Comparison of ENCODE assay signal across 27 cellular contexts in the genomic region with DNA sequence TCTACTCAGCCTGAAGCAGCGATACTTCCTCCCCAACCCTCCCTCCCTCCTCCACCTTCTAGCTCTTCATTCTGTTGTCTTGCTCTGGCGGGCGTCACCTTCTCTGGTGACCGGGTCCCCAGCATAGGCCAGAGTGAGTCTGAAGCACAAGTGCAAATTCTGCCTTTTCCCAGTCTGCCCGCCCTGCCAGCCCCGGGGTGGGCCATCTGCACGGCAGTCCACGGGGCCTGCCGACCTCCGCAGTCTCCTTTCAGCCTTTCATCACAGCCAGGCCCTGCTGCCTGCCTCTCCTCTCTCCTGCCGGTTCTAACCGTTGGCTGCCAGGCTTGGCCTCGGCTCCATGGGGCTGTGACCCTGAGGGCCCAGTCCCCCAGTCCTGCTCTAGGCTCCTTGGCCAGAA. TPM values are rescaled to one million over a fixed set of nuclear protein-coding genes. Genes with fewer than 3 reads are reported as not detected.
DNase-seq lines count a peak whose midpoint lies in the region; ATAC-seq and TF ChIP-seq lines count a peak whose summit lies in the region.
"Had no signal": no experiment of that assay in that cellular context is flagged by ENCODE, and none has a peak within 500 bp of the region (broad histone marks: within the 10 kb centered on the region; RNA-seq: fewer than 3 reads in every experiment).

No MANE protein-coding gene starts in this region.

- ATAC-seq in heart right ventricle, result no peak
- ATAC-seq: CD8-positive, alpha-beta T cell; natural killer cell treated with Interleukin-12 subunit alpha and Interleukin-12 subunit beta and Interleukin-15 and Interleukin-18, amount 100 ng/mL, for 72 hours; pancreas had no signal

- CTCF ChIA-PET in MCF 10A (lab: Yijun Ruan, JAX), result interaction anchor here (0.6 kb wide), 1 partner anchor 1084 kb away, joined by 4 read pairs; no protein-coding TSS in a partner anchor

- H3K36me3 ChIP-seq in cardiac muscle cell (no peaks in the 10 kb centered on the region), heart right ventricle (no peaks in the 10 kb centered on the region), endodermal cell (ENCODE audit: control insufficient read depth, insufficient read depth, low read length) (no peaks in the 10 kb centered on the region), spleen (peaks cover 0 to 29% (median 0%) of the 10 kb centered on the region in 6 donors)
- H3K36me3 ChIP-seq: adrenal gland, pancreas had no signal

- POLR2A ChIA-PET in MCF 10A (lab: Yijun Ruan, JAX), result no interaction called here

- H3K4me1 ChIP-seq in cardiac muscle cell (ENCODE audit: low read depth) (peaks cover 34% of the 10 kb centered on the region), heart right ventricle (peaks cover 3 to 48% (median 18%) of the 10 kb centered on the region in 9 donors), endodermal cell (ENCODE audit: control insufficient read depth, insufficient read depth, low read length) (peaks cover 27% of the 10 kb centered on the region), spleen (peaks cover 0 to 52% (median 11%) of the 10 kb centered on the region in 6 donors)
- H3K4me1 ChIP-seq: pancreas, testis had no signal

- H3K36me3 Mint-ChIP-seq in endodermal cell (ENCODE audit: low read depth), result no peaks in the 10 kb centered on the region
- H3K36me3 Mint-ChIP-seq in MCF 10A (ENCODE audit: insufficient read depth, unreplicated experiment), result no peaks in the 10 kb centered on the region
- H3K36me3 Mint-ChIP-seq: CD8-positive, alpha-beta T cell; natural killer cell treated with Interleukin-12 subunit alpha and Interleukin-12 subunit beta and Interleukin-15 and Interleukin-18, amount 100 ng/mL, for 72 hours had no signal

- intact Hi-C loops in heart right ventricle (cut with DNase I) (loop anchor here in 1 of 10 donors (10.0 kb wide), 1 partner anchor 54 kb away; a partner anchor contains a TSS), spleen (cut with DNase I; ENCODE audit: low total_unique reads) (no loop called here), MCF 10A (cut with micrococcal nuclease) (no loop called here)

- no peaks in the 10 kb centered on the region for H3K27me3 Mint-ChIP-seq in endodermal cell (ENCODE audit: insufficient read depth)
- no peaks in the 10 kb centered on the region for H3K27me3 Mint-ChIP-seq in MCF 10A (ENCODE audit: insufficient read depth, unreplicated experiment)
- H3K27me3 Mint-ChIP-seq: natural killer cell treated with Interleukin-12 subunit alpha and Interleukin-12 subunit beta and Interleukin-15 and Interleukin-18, amount 100 ng/mL, for 72 hours had no signal

- DNase-seq in cardiac muscle cell (ENCODE audit: low read depth in 1 of 2, low spot score in 1 of 2), result no peak
- no peak for DNase-seq in heart right ventricle
- peak in 1 of 2 experiments; percentile 71 for DNase-seq in HL-60 (ENCODE audit: low read depth in 1 of 2, low spot score in 1 of 2)
- DNase-seq in endodermal cell, result no peak
- DNase-seq in spleen, result peak; percentile 65
- no peak for DNase-seq in NCI-H2171 treated with DMSO at 0.1 percent for 48 hours (lab: John Stamatoyannopoulos, UW)
- no peak for DNase-seq in MCF 10A (ENCODE audit: unreplicated experiment)
- DNase-seq: activated CD4-positive, alpha-beta T cell treated with anti-CD3 and anti-CD28 coated beads, Interleukin-2, amount 50 U/mL, for 48 hours; activated CD8-positive, alpha-beta memory T cell treated with anti-CD3 and anti-CD28 coated beads, Interleukin-2, amount 50 U/mL, for 4 hours; activated naive CD4-positive, alpha-beta T cell treated with Interleukin-2 at 50 U/mL for 16 hours; AML-193; CD8-positive, alpha-beta T cell; DMS 273 treated with DMSO at 0.1 percent for 48 hours; KBM-7; mammary epithelial cell; NCI-H2081 treated with DMSO at 0.1 percent for 48 hours; NCI-H345; NCI-H82; stimulated activated naive CD4-positive, alpha-beta T cell treated with Interleukin-2 at 50 U/mL for 16 hours; testis had no signal

- H3K4me3 ChIP-seq in cardiac muscle cell (no peak overlapping the region), heart right ventricle (no peak overlapping the region), HL-60 (replicated peaks; ENCODE audit: insufficient read depth, low read length) (no peak overlapping the region), endodermal cell (ENCODE audit: low read length) (no peak overlapping the region), spleen (no peak overlapping the region)
- H3K4me3 ChIP-seq: adrenal gland, pancreas, skin epidermis, testis had no signal

- H3K9me3 ChIP-seq in cardiac muscle cell (ENCODE audit: low read depth), result no peaks in the 10 kb centered on the region
- H3K9me3 ChIP-seq in heart right ventricle, result no peaks in the 10 kb centered on the region
- no peaks in the 10 kb centered on the region for H3K9me3 ChIP-seq in endodermal cell (ENCODE audit: control insufficient read depth, low read length)
- no peaks in the 10 kb centered on the region for H3K9me3 ChIP-seq in spleen
- H3K9me3 ChIP-seq: adrenal gland, pancreas, testis had no signal

- H3K27ac Mint-ChIP-seq in endodermal cell (peak overlapping the region; percentile 56), MCF 10A (ENCODE audit: low read depth, unreplicated experiment) (no peak overlapping the region)
- H3K27ac Mint-ChIP-seq: activated T-helper 1 cell treated with anti-CD3 and anti-CD28 coated beads, Interleukin-12 subunit alpha, Interleukin-12 subunit beta, Interleukin-2, Interleukin-4 antibody, amounts not matched to agents 30 ng/mL and 10 ng/mL and 1 ng/mL, durations not matched to agents 14 hours and 24 hours and 36 hours; CD8-positive, alpha-beta T cell; natural killer cell treated with Interleukin-12 subunit alpha and Interleukin-12 subunit beta and Interleukin-15 and Interleukin-18, amount 100 ng/mL, for 72 hours had no signal

- peaks cover 27% of the 10 kb centered on the region for H3K4me1 Mint-ChIP-seq in endodermal cell
- no peaks in the 10 kb centered on the region for H3K4me1 Mint-ChIP-seq in MCF 10A (ENCODE audit: insufficient read depth, unreplicated experiment)

- H3K4me3 Mint-ChIP-seq in endodermal cell, result no peak overlapping the region
- no peak overlapping the region for H3K4me3 Mint-ChIP-seq in MCF 10A (ENCODE audit: unreplicated experiment)
- H3K4me3 Mint-ChIP-seq: activated T-helper 1 cell treated with anti-CD3 and anti-CD28 coated beads, Interleukin-12 subunit alpha, Interleukin-12 subunit beta, Interleukin-2, Interleukin-4 antibody, amounts not matched to agents 30 ng/mL and 10 ng/mL and 1 ng/mL, durations not matched to agents 14 hours and 24 hours and 36 hours; CD8-positive, alpha-beta T cell; natural killer cell treated with Interleukin-12 subunit alpha and Interleukin-12 subunit beta and Interleukin-15 and Interleukin-18, amount 100 ng/mL, for 72 hours had no signal

- TF ChIP-seq CTCF in cardiac muscle cell (IDR thresholded peaks at IDR 0.05; ENCODE audit: low read depth, low read length) (no peak), heart right ventricle (IDR thresholded peaks at IDR 0.05) (no peak), HL-60 (IDR thresholded peaks at IDR 0.05; ENCODE audit: insufficient read depth, low read length) (no peak), endodermal cell (conservative IDR thresholded peaks at IDR 0.05) (no peak), spleen (IDR thresholded peaks at IDR 0.05 in 8 of 11, conservative IDR thresholded peaks at IDR 0.05 in 3 of 11) (no peak), MCF 10A (IDR thresholded peaks at IDR 0.05; ENCODE audit: unreplicated experiment) (no peak)

- H3K27ac ChIP-seq in cardiac muscle cell (peak overlapping the region; percentile 25), heart right ventricle (no peak overlapping the region), HL-60 (replicated peaks) (peak overlapping the region; percentile 86), endodermal cell (ENCODE audit: low read depth, low read length) (no peak overlapping the region), spleen (peak overlapping the region in 4 of 8 donors; percentile 5 to 54 (median 44))
- H3K27ac ChIP-seq: adrenal gland, pancreas, skin epidermis, testis had no signal

- H3K9ac ChIP-seq in endodermal cell (ENCODE audit: extremely low read depth, low read length, poor library complexity, severe bottlenecking), result no peak overlapping the region

- 75 to 84% methylated on average over 13 of the region's 13 CpGs for WGBS in heart right ventricle, 2 donors
- WGBS in endodermal cell (ENCODE audit: insufficient coverage in 1 of 2, insufficient read length in 1 of 2), 2 experiments, result 82 to 92% methylated on average over 6 to 13 of the region's 13 CpGs
- WGBS in spleen, 5 donors, result 50 to 71% (median 66%) methylated on average over 12 to 13 of the region's 13 CpGs

- no peak for TF ChIP-seq POLR2A in spleen (IDR thresholded peaks at IDR 0.05)

- no TSS peak for BruUV-seq in MCF 10A (replicated peaks; lab: Mats Ljungman, UMichigan)

- H3K9me3 Mint-ChIP-seq in endodermal cell, result no peaks in the 10 kb centered on the region
- H3K9me3 Mint-ChIP-seq in MCF 10A (ENCODE audit: unreplicated experiment), result no peaks in the 10 kb centered on the region
- H3K9me3 Mint-ChIP-seq: activated T-helper 1 cell treated with anti-CD3 and anti-CD28 coated beads, Interleukin-12 subunit alpha, Interleukin-12 subunit beta, Interleukin-2, Interleukin-4 antibody, amounts not matched to agents 30 ng/mL and 10 ng/mL and 1 ng/mL, durations not matched to agents 14 hours and 24 hours and 36 hours; CD8-positive, alpha-beta T cell; natural killer cell treated with Interleukin-12 subunit alpha and Interleukin-12 subunit beta and Interleukin-15 and Interleukin-18, amount 100 ng/mL, for 72 hours had no signal

- H3K27me3 ChIP-seq in cardiac muscle cell, result no peaks in the 10 kb centered on the region
- no peaks in the 10 kb centered on the region for H3K27me3 ChIP-seq in heart right ventricle
- H3K27me3 ChIP-seq in HL-60 (ENCODE audit: insufficient read depth, poor library complexity, severe bottlenecking), result no peaks in the 10 kb centered on the region
- no peaks in the 10 kb centered on the region for H3K27me3 ChIP-seq in endodermal cell (ENCODE audit: control insufficient read depth, insufficient read depth, low read length, poor library complexity, severe bottlenecking)
- H3K27me3 ChIP-seq in spleen (replicated peaks in 1 of 7), result peaks cover 0 to 28% (median 0%) of the 10 kb centered on the region in 7 donors
- H3K27me3 ChIP-seq: adrenal gland, pancreas, testis had no signal

RNA-seq across cellular contexts. Expression of a gene that starts 58.7 kb away (rescaled TPM):
- total RNA-seq in cardiac muscle cell (30.3 and 52.4 TPM in 2 replicates), heart right ventricle (100 to 1,000 TPM in 2 of 10 donors, 10 to 100 TPM in 8; 37.3 to 122 (median 62.8) TPM), endodermal cell (10 to 100 TPM; 25.1 to 26.5 TPM), spleen (10 to 100 TPM in 5 of 7 donors, 1 to 10 TPM in 2; 5.5 to 26.9 (median 20.3) TPM), MCF 10A (2022) (not detected in 2 replicates)
- polyA plus RNA-seq in cardiac muscle cell (24.5 and 57.7 TPM in 2 replicates), heart right ventricle (10 to 100 TPM; 63.9 to 83.2 TPM), spleen (10 to 100 TPM in 2 of 3 donors, 1 to 10 TPM in 1; 5.5 to 16.1 (median 10.9) TPM)
- 7.3 TPM for polyA plus RNA-seq in endodermal cell (2013, experiment 1 of 2)
- 8.3 TPM for polyA plus RNA-seq in endodermal cell (2013, experiment 2 of 2)
- total RNA-seq: A673, RPMI7951 had no signal
- polyA plus RNA-seq: mammary epithelial cell had no signal

Comparison
In these comparisons a context has a peak if more than half of its experiments do, and no peak if none do; other contexts are left out.
1. H3K27ac ChIP-seq: peak in cardiac muscle cell (single experiment) and HL-60 (single experiment); none in heart right ventricle (0 of 10) and endodermal cell (single experiment).